28 cellular contexts compared by ENCODE assay signal in the genomic region with DNA sequence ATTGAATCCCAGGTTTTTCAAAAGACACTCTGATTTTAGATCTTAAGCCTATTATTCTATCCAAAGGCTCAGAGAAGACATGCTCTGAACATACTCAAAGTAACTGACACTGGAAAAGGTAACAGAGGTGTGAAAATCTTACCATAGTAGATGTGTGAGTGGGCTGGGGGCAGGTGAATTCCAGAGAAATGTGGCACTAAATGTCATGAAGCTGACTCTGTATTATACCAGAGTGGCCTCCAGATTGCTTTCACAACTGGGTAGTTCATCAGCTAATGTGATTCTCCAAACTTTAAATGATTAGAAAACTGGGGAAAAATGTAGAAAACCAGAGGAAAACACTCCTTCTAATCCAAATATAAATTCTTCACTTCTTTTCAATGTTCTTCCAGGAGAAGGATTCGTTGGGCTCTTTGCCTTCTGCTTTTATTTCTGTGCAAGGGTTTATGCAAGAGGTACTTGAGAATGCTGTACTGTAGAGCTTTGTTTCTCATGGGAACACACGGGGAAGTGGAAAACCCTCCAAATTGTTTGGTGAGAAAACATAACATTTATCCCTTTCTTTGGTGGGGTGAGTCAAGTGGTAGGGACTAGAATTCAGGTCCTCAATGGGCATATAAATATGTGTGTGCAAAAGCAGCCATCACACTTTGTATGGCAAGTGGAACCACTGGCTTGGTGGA. TPM values are rescaled to one million over a fixed set of nuclear protein-coding genes. Genes with fewer than 3 reads are reported as not detected.
"Had no signal": no experiment of that assay in that cellular context is flagged by ENCODE, and none has a peak within 500 bp of the region (broad histone marks: within the 10 kb centered on the region; RNA-seq: fewer than 3 reads in every experiment).

A gene with protein sequence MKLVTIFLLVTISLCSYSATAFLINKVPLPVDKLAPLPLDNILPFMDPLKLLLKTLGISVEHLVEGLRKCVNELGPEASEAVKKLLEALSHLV (plus strand): TSS at position 646 of the 683 bp plus-strand sequence. CDS start 93 bp downstream, outside the sequence.

- ATAC-seq: effector memory CD8-positive, alpha-beta T cell; gastrocnemius medialis; heart right ventricle; mucosa of descending colon; naive thymus-derived CD8-positive, alpha-beta T cell; psoas muscle; right lobe of liver; stimulated activated memory B cell treated with anti-CD40 and anti-IgM and Interleukin-4, amounts not matched to agents 10 μg/mL and 1 μg/mL and 100 μg/mL, for 72 hours; stimulated activated naive CD8-positive, alpha-beta T cell treated with anti-CD3 and anti-CD28 coated beads, Interleukin-15, amount 100 ng/mL, for 72 hours had no signal

- H3K9me3 ChIP-seq: esophagus muscularis mucosa, gastrocnemius medialis, heart right ventricle, left ventricle myocardium inferior, mucosa of descending colon, neutrophil, psoas muscle, right lobe of liver, spleen, testis, tibial nerve had no signal

- H3K4me1 ChIP-seq: esophagus muscularis mucosa, gastrocnemius medialis, psoas muscle, right lobe of liver, spleen, testis, tibial nerve had no signal

- FAIRE-seq: colon had no signal

- H3K27me3 ChIP-seq: esophagus muscularis mucosa, gastrocnemius medialis, neutrophil, right lobe of liver, testis, tibial nerve had no signal

- DNase-seq: effector memory CD8-positive, alpha-beta T cell; gastrocnemius medialis; heart right ventricle; islet precursor cell; left ventricle myocardium inferior; mammary epithelial cell; mucosa of descending colon; naive thymus-derived CD8-positive, alpha-beta T cell; psoas muscle; retina; right lobe of liver; spleen; stimulated activated CD4-positive, alpha-beta T cell treated with anti-CD3 and anti-CD28 coated beads, Interleukin-15, amount 100 ng/mL, for 24 hours; stimulated activated CD4-positive, alpha-beta T cell treated with anti-CD3 and anti-CD28 coated beads, Interleukin-1b, Interleukin-23, amount 100 ng/mL, for 48 hours; stimulated activated CD4-positive, alpha-beta T cell treated with anti-CD3 and anti-CD28 coated beads, Interleukin-4, amount 100 ng/mL, for 24 hours; stimulated activated naive CD8-positive, alpha-beta T cell treated with anti-CD3 and anti-CD28 coated beads, Interleukin-15, amount 100 ng/mL, for 72 hours; testis had no signal

- H3K27ac ChIP-seq: epithelial cell of prostate, esophagus muscularis mucosa, gastrocnemius medialis, heart right ventricle, left ventricle myocardium inferior, neutrophil, psoas muscle, right lobe of liver, spleen, testis, tibial nerve had no signal

- H3K4me3 ChIP-seq: esophagus muscularis mucosa, gastrocnemius medialis, heart right ventricle, left ventricle myocardium inferior, mucosa of descending colon, psoas muscle, right lobe of liver, spleen, testis, tibial nerve had no signal

- H3K36me3 ChIP-seq: esophagus muscularis mucosa, gastrocnemius medialis, heart right ventricle, left ventricle myocardium inferior, neutrophil, right lobe of liver, spleen, tibial nerve had no signal

RNA-seq across cellular contexts. Expression of the gene that starts here (rescaled TPM):
- total RNA-seq: esophagus muscularis mucosa; fibroblast of villous mesenchyme; gastrocnemius medialis; heart right ventricle; left ventricle myocardium inferior; mammary epithelial cell; mucosa of descending colon; naive thymus-derived CD8-positive, alpha-beta T cell; osteoblast; psoas muscle; right lobe of liver; spleen; subcutaneous adipose tissue; testis; tibial nerve; urinary bladder had no signal
- polyA plus RNA-seq: mammary epithelial cell; naive thymus-derived CD8-positive, alpha-beta T cell; neural cell; urinary bladder had no signal
